ENCODE assay signal across 8 cellular contexts in genomic region chr11:102341844-102342318, GRCh38. TPM values are rescaled to one million over a fixed set of nuclear protein-coding genes. Genes with fewer than 3 reads are reported as not detected.
A peak's percentile ranks its signal among the peaks of the same experiment; 100 is the strongest.
DNase-seq lines count a peak whose midpoint lies in the region; ATAC-seq and TF ChIP-seq lines count a peak whose summit lies in the region.

No MANE protein-coding gene starts in this region.

- H3K9me3 ChIP-seq in IMR-90 (ENCODE audit: control insufficient read depth, insufficient read depth, low read length) (no peaks in the 10 kb centered on the region), OCI-LY1 (ENCODE audit: low read length) (no peaks in the 10 kb centered on the region), testis (no peaks in the 10 kb centered on the region)

- CTCF ChIA-PET in IMR-90 (lab: Yijun Ruan, JAX): interaction anchor here (0.6 to 2.4 kb wide), 15 partner anchors 8 to 324 kb away, joined by 3 to 8 read pairs (median 4); no protein-coding TSS in a partner anchor

- H3K14ac ChIP-seq in IMR-90 (replicated peaks; ENCODE audit: low read depth, low read length): no peak overlapping the region

- no peak overlapping the region for H3K27ac Mint-ChIP-seq in natural killer cell

- peak; percentile 69 for DNase-seq in Caki2 (ENCODE audit: low read depth)
- DNase-seq in IMR-90: peak; percentile 87
- peak; percentile 46 for DNase-seq in activated T-cell treated with anti-CD3 and anti-CD28 coated beads for 48 hours (ENCODE audit: low read depth)
- DNase-seq in natural killer cell: peak; percentile 51
- peak; percentile 90 for DNase-seq in testis

- no peaks in the 10 kb centered on the region for H3K36me3 ChIP-seq in IMR-90 (ENCODE audit: control insufficient read depth, insufficient read depth, low read length)
- H3K36me3 ChIP-seq in OCI-LY1 (ENCODE audit: insufficient read depth, low read length): peaks cover 17% of the 10 kb centered on the region
- H3K36me3 ChIP-seq in testis (ENCODE audit: low read depth, missing control alignments): no peaks in the 10 kb centered on the region

- peaks cover 17 to 18% of the 10 kb centered on the region in 2 donors for H3K4me1 Mint-ChIP-seq in natural killer cell

- H3K79me2 ChIP-seq in OCI-LY1 (ENCODE audit: insufficient read depth, low read length): peaks cover 6% of the 10 kb centered on the region

- peak overlapping the region; percentile 5 for H3K4me3 Mint-ChIP-seq in natural killer cell

- no peak overlapping the region for H4K5ac ChIP-seq in IMR-90 (ENCODE audit: low read depth, low read length)

- no peak overlapping the region for H2BK5ac ChIP-seq in IMR-90 (ENCODE audit: low read depth, low read length, poor library complexity, severe bottlenecking)

- H2BK15ac ChIP-seq in IMR-90 (ENCODE audit: low read depth, low read length): 0 out of 3 replicates have a peak overlapping the region, but pooled peaks have one; percentile 10

- peak overlapping the region; percentile 59 for H2BK120ac ChIP-seq in IMR-90 (ENCODE audit: low read depth, low read length)

- TF ChIP-seq CTCF in IMR-90 (conservative IDR thresholded peaks at IDR 0.05; ENCODE audit: low read depth, low read length) (peak; percentile 85), OCI-LY1 (IDR thresholded peaks at IDR 0.05; ENCODE audit: low read length) (peak; percentile 90), natural killer cell (IDR thresholded peaks at IDR 0.05) (peak; percentile 84), testis (IDR thresholded peaks at IDR 0.05) (peak; percentile 79 to 85 (median 82))

- no peak overlapping the region for H4K91ac ChIP-seq in IMR-90 (ENCODE audit: insufficient read depth, low read depth, low read length)

- H2AK5ac ChIP-seq in IMR-90 (ENCODE audit: low read depth, low read length): peak overlapping the region; percentile 46; the same call in 1 of the 2 replicates

- H3K9ac ChIP-seq in IMR-90 (ENCODE audit: low read depth, low read length) (no peak overlapping the region), OCI-LY1 (ENCODE audit: low read length) (no peak overlapping the region)

- H3K36me3 Mint-ChIP-seq in natural killer cell: no peaks in the 10 kb centered on the region

- no peak for TF ChIP-seq POLR2A in IMR-90 (IDR thresholded peaks at IDR 0.05; ENCODE audit: low read depth, low read length)
- no peak for TF ChIP-seq POLR2A in testis (IDR thresholded peaks at IDR 0.05)

- peaks cover 0 to 14% of the 10 kb centered on the region in 2 experiments; a peak in 1 of 4 replicates for H3K79me1 ChIP-seq in IMR-90 (ENCODE audit: low read depth in 1 of 2, low read length in 2 of 2)

- H3K4me1 ChIP-seq in IMR-90 (ENCODE audit: control insufficient read depth, insufficient read depth, low read length): no peaks in the 10 kb centered on the region; the same call in 1 of the 2 replicates
- H3K4me1 ChIP-seq in OCI-LY1 (ENCODE audit: insufficient read depth, low read length, severe bottlenecking): peaks cover 27% of the 10 kb centered on the region
- peaks cover 11% of the 10 kb centered on the region for H3K4me1 ChIP-seq in testis

- intact Hi-C loops in IMR-90 (cut with micrococcal nuclease) (loop anchor here (1.0 kb wide), 3 partner anchors 54 to 324 kb away; no protein-coding TSS in a partner anchor), natural killer cell (cut with micrococcal nuclease) (loop anchor here (1.0 to 5.0 kb wide), 3 partner anchors 153 to 325 kb away; no protein-coding TSS in a partner anchor), testis (cut with DNase I; ENCODE audit: low total_unique reads) (no loop called here)

- H3K27me3 Mint-ChIP-seq in natural killer cell (ENCODE audit: low read depth in 2 of 2): no peaks in the 10 kb centered on the region

- no peaks in the 10 kb centered on the region for H3K9me3 Mint-ChIP-seq in natural killer cell

- H3K27ac ChIP-seq in IMR-90 (ENCODE audit: insufficient read depth, low read length) (no peak overlapping the region), OCI-LY1 (ENCODE audit: low read depth, low read length, poor library complexity, severe bottlenecking) (no peak overlapping the region), testis (no peak overlapping the region)

- POLR2A ChIA-PET in IMR-90 (lab: Charles Lee; ENCODE audit: unreplicated experiment): no interaction called here

- H3K56ac ChIP-seq in IMR-90 (ENCODE audit: extremely low read depth, insufficient read depth, low read length): no peak overlapping the region

- BruUV-seq in IMR-90 (replicated peaks; lab: Mats Ljungman, UMichigan): no TSS peak

- peak overlapping the region in 1 of 2 experiments; percentile 23; a peak in 1 of 4 replicates for H4K8ac ChIP-seq in IMR-90 (ENCODE audit: low read depth in 2 of 2, low read length in 2 of 2)

- WGBS in IMR-90 (ENCODE audit: extremely low coverage in 2 of 2, insufficient read length in 1 of 2), 2 experiments: no CpG with 5 or more reads among the region's 1 CpG
- 14 to 42% methylated on average over 1 of the region's 1 CpG for WGBS in testis, 2 donors

- H3K4me2 ChIP-seq in IMR-90 (ENCODE audit: low read depth, low read length): no peak overlapping the region
- no peak overlapping the region for H3K4me2 ChIP-seq in OCI-LY1 (ENCODE audit: low read length)

- H3K27me3 ChIP-seq in IMR-90 (ENCODE audit: control insufficient read depth, insufficient read depth, low read length) (no peaks in the 10 kb centered on the region), OCI-LY1 (ENCODE audit: insufficient read depth, low read length) (no peaks in the 10 kb centered on the region), testis (no peaks in the 10 kb centered on the region)

- no peak overlapping the region for H3K23ac ChIP-seq in IMR-90 (ENCODE audit: low read depth, low read length)

- H4K20me1 ChIP-seq in IMR-90 (ENCODE audit: insufficient read depth, low read length) (no peaks in the 10 kb centered on the region), OCI-LY1 (ENCODE audit: insufficient read depth, low read length) (no peaks in the 10 kb centered on the region)

- 0 out of 2 replicates have a peak, but pooled peaks cover 3% of the 10 kb centered on the region for H3K9me1 ChIP-seq in IMR-90 (ENCODE audit: insufficient read depth, low read length)

- TF ChIP-seq RAD21 in IMR-90 (IDR thresholded peaks at IDR 0.05; ENCODE audit: low read length): peak; percentile 74

- dilution Hi-C loops in IMR-90 (cut with HindIII; ENCODE audit: low sequenced_read_pairs, unreplicated experiment): no loop called here

- peak overlapping the region; percentile 82; the same call in 1 of the 2 replicates for H2BK20ac ChIP-seq in IMR-90 (ENCODE audit: low read depth, low read length)

- peak overlapping the region; percentile 77 for H2AFZ ChIP-seq in IMR-90 (replicated peaks; ENCODE audit: low read length, poor library complexity)
- no peak overlapping the region for H2AFZ ChIP-seq in OCI-LY1 (ENCODE audit: low read length)

- ATAC-seq in GM21367 (IDR thresholded peaks at IDR 0.05; ENCODE audit: unreplicated experiment) (peak; percentile 44), IMR-90 (ENCODE audit: low read depth) (peak; percentile 63), esophagus mucosa (peak; percentile 77), natural killer cell (peak; percentile 41 to 63 (median 47))

- no peaks in the 10 kb centered on the region for H3K9me2 ChIP-seq in OCI-LY1 (ENCODE audit: low read depth, low read length)

- 0 out of 2 replicates have a peak overlapping the region, but pooled peaks have one; percentile 29 for H3K4ac ChIP-seq in IMR-90 (ENCODE audit: low read depth, low read length)

- H3K18ac ChIP-seq in IMR-90 (ENCODE audit: low read depth, low read length): no peak overlapping the region

- no peak overlapping the region for H2AK9ac ChIP-seq in IMR-90 (replicated peaks; ENCODE audit: low read depth, low read length, poor library complexity)

- no peak overlapping the region for H3K4me3 ChIP-seq in IMR-90 (ENCODE audit: insufficient read depth, low read depth, low read length)
- no peak overlapping the region for H3K4me3 ChIP-seq in OCI-LY1 (ENCODE audit: low read depth, low read length, poor library complexity, severe bottlenecking)
- no peak overlapping the region for H3K4me3 ChIP-seq in testis

- H3F3A ChIP-seq in OCI-LY1 (ENCODE audit: insufficient read depth, low read length): peaks cover 7% of the 10 kb centered on the region

- in situ Hi-C loops in Caki2 (cut with HindIII; ENCODE audit: low pct_unique_long_range_greater_than_20kb, low sequenced_read_pairs) (no loop called here), IMR-90 (cut with MboI; ENCODE audit: low sequenced_read_pairs) (no loop called here)

TF ChIP-seq in IMR-90, 13 proteins besides CTCF, POLR2A, EP300 and RAD21:
- TF ChIP-seq CHD1 (IDR thresholded peaks at IDR 0.05; ENCODE audit: low read depth, low read length) (no peak), SMC3 (IDR thresholded peaks at IDR 0.05; ENCODE audit: low read depth, low read length) (peak; percentile 74), MXI1 (IDR thresholded peaks at IDR 0.05; ENCODE audit: borderline replicate concordance, low read depth, low read length) (no peak), RCOR1 (IDR thresholded peaks at IDR 0.05; ENCODE audit: insufficient replicate concordance, low read length) (no peak)
TF ChIP-seq in IMR-90: peak in this region for 1.

RNA-seq across cellular contexts. Expression of gene BIRC2, which starts 5.1 kb away (rescaled TPM):
- 37.2 and 46.7 TPM in 2 replicates for total RNA-seq in Caki2 (2014; rRNA removed; shearing (Covaris generic); ENCODE audit: low replicate concordance)
- 112 and 204 TPM in 2 replicates for total RNA-seq in IMR-90 (2012; rRNA removed)
- polyA plus RNA-seq in IMR-90 (2012; rRNA removed): 40.4 and 48.0 TPM in 2 replicates
- 9.2 and 19.6 TPM in 2 replicates for polyA plus RNA-seq in IMR-90 (2012; cell fraction: cytosol; rRNA removed)
- polyA plus RNA-seq in IMR-90 (2012; cell fraction: nucleus; rRNA removed; ENCODE audit: low replicate concordance): 8.4 and 78.2 TPM in 2 replicates
- total RNA-seq in esophagus mucosa: 22.1 TPM
- total RNA-seq in natural killer cell: 100 to 1,000 TPM in 2 of 3 donors, 10 to 100 TPM in 1; 92.2 to 146 (median 111) TPM
- total RNA-seq in testis: 10 to 100 TPM; 62.7 to 73.1 TPM
- polyA plus RNA-seq in testis (ENCODE audit: insufficient read depth, low read depth, low replicate concordance): 41.3 TPM

RNA-seq across cellular contexts. Expression of gene BIRC3, which starts 24.6 kb away (rescaled TPM):
- 12.2 and 12.6 TPM in 2 replicates for total RNA-seq in Caki2 (2014; rRNA removed; shearing (Covaris generic); ENCODE audit: low replicate concordance)
- total RNA-seq in IMR-90 (2012; rRNA removed) (5.0 and 6.4 TPM in 2 replicates), esophagus mucosa (2.2 TPM), natural killer cell (10 to 100 TPM; 14.2 to 92.3 (median 20.1) TPM), testis (10 to 100 TPM in 1 of 2 donors, 1 to 10 TPM in 1; 6.4 to 10.9 TPM)
- polyA plus RNA-seq in IMR-90 (2012; rRNA removed) (1.3 and 2.2 TPM in 2 replicates), testis (ENCODE audit: insufficient read depth, low read depth, low replicate concordance) (6.2 TPM)
- 0.25 and 0.29 TPM in 2 replicates for polyA plus RNA-seq in IMR-90 (2012; cell fraction: cytosol; rRNA removed)
- polyA plus RNA-seq in IMR-90 (2012; cell fraction: nucleus; rRNA removed; ENCODE audit: low replicate concordance): 0.07 and 0.97 TPM in 2 replicates
